In the genomic region with DNA sequence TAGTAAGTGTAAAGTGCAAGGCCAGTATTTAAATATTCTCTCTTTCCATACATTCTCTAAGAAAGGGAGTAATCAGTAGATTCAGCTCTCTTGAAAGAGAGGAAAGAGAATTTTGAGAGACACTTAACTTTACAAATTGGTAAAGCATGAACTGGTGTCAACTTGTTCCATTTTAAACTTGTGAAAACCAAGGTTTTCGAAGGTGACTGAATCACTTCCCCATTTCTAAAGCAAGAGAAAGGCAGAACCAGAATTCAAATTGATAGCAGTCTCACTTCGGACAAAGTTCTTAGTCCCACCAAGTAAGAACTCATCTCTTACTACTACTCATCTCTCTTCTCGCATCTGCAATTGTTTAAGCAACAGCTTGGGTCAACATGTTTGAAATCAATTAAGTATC, we compare ENCODE assay signal across 18 cellular contexts. TPM values are rescaled to one million over a fixed set of nuclear protein-coding genes. Genes with fewer than 3 reads are reported as not detected.
DNase-seq lines count a peak whose midpoint lies in the region; ATAC-seq, FAIRE-seq and TF ChIP-seq lines count a peak whose summit lies in the region.
"Had no signal": no experiment of that assay in that cellular context is flagged by ENCODE, and none has a peak within 500 bp of the region (broad histone marks: within the 10 kb centered on the region; RNA-seq: fewer than 3 reads in every experiment).

No MANE protein-coding gene starts in this region.

- no peaks in the 10 kb centered on the region for H3K9me3 ChIP-seq in Caco-2

- H3K4me1 ChIP-seq in Caco-2 = peaks cover 32% of the 10 kb centered on the region

- DNase-seq in Caco-2 (no peak), NAMALWA (ENCODE audit: low spot score) (peak; percentile 7), chondrocyte (ENCODE audit: low spot score) (no peak), mesothelial cell of epicardium (ENCODE audit: low spot score in 2 of 2, unreplicated experiment in 2 of 2) (no peak), NCI-H2196 treated with DMSO at 0.1 percent for 48 hours (lab: John Stamatoyannopoulos, UW; ENCODE audit: unreplicated experiment) (no peak), GM19239 (ENCODE audit: insufficient read length, low spot score) (no peak), SKM-1 treated with dmso at 0.1 percent for 144 hours (lab: John Stamatoyannopoulos, UW; ENCODE audit: unreplicated experiment) (no peak)
- DNase-seq: CD8-positive, alpha-beta memory T cell; DMS 273 treated with DMSO at 0.1 percent for 48 hours; IMR-90; NCI-H1436 treated with DMSO at 0.1 percent for 48 hours; NCI-H2081 treated with DMSO at 0.1 percent for 48 hours; NCI-H226; NCI-H526; NK-92 treated with Interleukin-12 subunit alpha and Interleukin-12 subunit beta, amount 100 ng/mL, for 24 hours; PC-3 had no signal

- no peak overlapping the region for H3K4me3 Mint-ChIP-seq in Caco-2 (ENCODE audit: unreplicated experiment)
- H3K4me3 Mint-ChIP-seq in chondrocyte (ENCODE audit: unreplicated experiment) = no peak overlapping the region
- no peak overlapping the region for H3K4me3 Mint-ChIP-seq in mesothelial cell of epicardium
- H3K4me3 Mint-ChIP-seq: CD8-positive, alpha-beta memory T cell; GM23338 had no signal

- POLR2A ChIA-PET in Caco-2 (lab: Charles Lee) = no interaction called here

- H3K27me3 Mint-ChIP-seq in Caco-2 (ENCODE audit: insufficient read depth, unreplicated experiment) = no peaks in the 10 kb centered on the region
- H3K27me3 Mint-ChIP-seq in chondrocyte (ENCODE audit: low read depth) = no peaks in the 10 kb centered on the region
- H3K27me3 Mint-ChIP-seq in mesothelial cell of epicardium (ENCODE audit: low read depth) = no peaks in the 10 kb centered on the region

- H3K9me3 Mint-ChIP-seq in Caco-2 (ENCODE audit: unreplicated experiment) (no peaks in the 10 kb centered on the region), chondrocyte (ENCODE audit: low read depth) (no peaks in the 10 kb centered on the region), mesothelial cell of epicardium (peaks cover 12% of the 10 kb centered on the region)
- H3K9me3 Mint-ChIP-seq: GM23338 had no signal

- H3K4me1 Mint-ChIP-seq in Caco-2 (ENCODE audit: low read depth, unreplicated experiment) (peaks cover 36% of the 10 kb centered on the region), chondrocyte (ENCODE audit: low read depth) (peaks cover 50% of the 10 kb centered on the region), mesothelial cell of epicardium (peaks cover 37% of the 10 kb centered on the region)
- H3K4me1 Mint-ChIP-seq: CD8-positive, alpha-beta memory T cell had no signal

- intact Hi-C loops in Caco-2 (cut with micrococcal nuclease; ENCODE audit: unreplicated experiment) = no loop called here

- CTCF ChIA-PET in Caco-2 (lab: Charles Lee) = interaction anchor here (2.1 kb wide), 1 partner anchor 126 kb away, joined by 6 read pairs; no protein-coding TSS in a partner anchor

- H3K27me3 ChIP-seq in Caco-2 (replicated peaks; ENCODE audit: control insufficient read depth, insufficient read depth, low read length) = no peaks in the 10 kb centered on the region

- H3K4me3 ChIP-seq in Caco-2 (ENCODE audit: low read depth, low read length) = no peak overlapping the region
- H3K4me3 ChIP-seq: GM23338 had no signal

- BruUV-seq in Caco-2 (replicated peaks; lab: Mats Ljungman, UMichigan) = TSS peak; percentile 4

- H3K27ac Mint-ChIP-seq in Caco-2 (ENCODE audit: unreplicated experiment) (no peak overlapping the region), chondrocyte (ENCODE audit: unreplicated experiment) (peak overlapping the region; percentile 5), mesothelial cell of epicardium (peak overlapping the region; percentile 60)
- H3K27ac Mint-ChIP-seq: CD8-positive, alpha-beta memory T cell; GM23338 had no signal

- FAIRE-seq in GM19239 (lab: Jason Lieb, UNC) = no peak

- TF ChIP-seq CTCF in Caco-2 (IDR thresholded peaks at IDR 0.05; ENCODE audit: insufficient read depth in 1 of 2, low read depth in 1 of 2, low read length in 1 of 2, severe bottlenecking in 1 of 2, unreplicated experiment in 1 of 2) (no peak), chondrocyte (IDR thresholded peaks at IDR 0.05) (no peak), mesothelial cell of epicardium (IDR thresholded peaks at IDR 0.05; ENCODE audit: unreplicated experiment) (no peak)

- ATAC-seq in GM18858 (IDR thresholded peaks at IDR 0.05; ENCODE audit: unreplicated experiment) = no peak
- ATAC-seq: GM23338 had no signal

- H3K36me3 ChIP-seq in Caco-2 (ENCODE audit: control insufficient read depth, insufficient read depth, low read length) = no peaks in the 10 kb centered on the region; the same call in 1 of the 2 replicates

- H3K36me3 Mint-ChIP-seq in Caco-2 (ENCODE audit: insufficient read depth, unreplicated experiment) (peaks cover 69% of the 10 kb centered on the region), chondrocyte (ENCODE audit: low read depth) (peaks cover 10% of the 10 kb centered on the region), mesothelial cell of epicardium (peaks cover 37% of the 10 kb centered on the region)
- H3K36me3 Mint-ChIP-seq: CD8-positive, alpha-beta memory T cell had no signal

RNA-seq across cellular contexts. Expression of gene TJP1, which starts 22.4 kb away (rescaled TPM):
- total RNA-seq in Caco-2 (2022) = 179 and 181 TPM in 2 replicates
- 90.5 to 108 TPM (median 91.7 TPM) in 3 replicates for total RNA-seq in chondrocyte
- 147 to 159 TPM (median 154 TPM) in 3 replicates for total RNA-seq in mesothelial cell of epicardium
- total RNA-seq: CD8-positive, alpha-beta memory T cell had no signal
